ENCODE assay signal across 1 cellular context in genomic region chr17:78137392-78138203, GRCh38.
TF ChIP-seq lines count a peak whose summit lies in the region.

No MANE protein-coding gene starts in this region.

TF ChIP-seq in GM12878, 131 proteins besides CTCF, POLR2A, EP300 and RAD21 (continued from another document and continues in another):
- TF ChIP-seq MEF2B (IDR thresholded peaks at IDR 0.05; ENCODE audit: partially characterized antibody, poor library complexity, severe bottlenecking): peak; percentile 10
- TF ChIP-seq SPI1 (IDR thresholded peaks at IDR 0.05; ENCODE audit: borderline replicate concordance, insufficient read depth, low read depth, low read length): no peak
- no peak for TF ChIP-seq ZNF622 (IDR thresholded peaks at IDR 0.05)
- no peak for TF ChIP-seq JUNB (IDR thresholded peaks at IDR 0.05)
- no peak for TF ChIP-seq MTA3 (IDR thresholded peaks at IDR 0.05; ENCODE audit: borderline replicate concordance, low read length)
- TF ChIP-seq CEBPZ (IDR thresholded peaks at IDR 0.05; ENCODE audit: low read depth, low read length): no peak
- TF ChIP-seq, protein P1, sequence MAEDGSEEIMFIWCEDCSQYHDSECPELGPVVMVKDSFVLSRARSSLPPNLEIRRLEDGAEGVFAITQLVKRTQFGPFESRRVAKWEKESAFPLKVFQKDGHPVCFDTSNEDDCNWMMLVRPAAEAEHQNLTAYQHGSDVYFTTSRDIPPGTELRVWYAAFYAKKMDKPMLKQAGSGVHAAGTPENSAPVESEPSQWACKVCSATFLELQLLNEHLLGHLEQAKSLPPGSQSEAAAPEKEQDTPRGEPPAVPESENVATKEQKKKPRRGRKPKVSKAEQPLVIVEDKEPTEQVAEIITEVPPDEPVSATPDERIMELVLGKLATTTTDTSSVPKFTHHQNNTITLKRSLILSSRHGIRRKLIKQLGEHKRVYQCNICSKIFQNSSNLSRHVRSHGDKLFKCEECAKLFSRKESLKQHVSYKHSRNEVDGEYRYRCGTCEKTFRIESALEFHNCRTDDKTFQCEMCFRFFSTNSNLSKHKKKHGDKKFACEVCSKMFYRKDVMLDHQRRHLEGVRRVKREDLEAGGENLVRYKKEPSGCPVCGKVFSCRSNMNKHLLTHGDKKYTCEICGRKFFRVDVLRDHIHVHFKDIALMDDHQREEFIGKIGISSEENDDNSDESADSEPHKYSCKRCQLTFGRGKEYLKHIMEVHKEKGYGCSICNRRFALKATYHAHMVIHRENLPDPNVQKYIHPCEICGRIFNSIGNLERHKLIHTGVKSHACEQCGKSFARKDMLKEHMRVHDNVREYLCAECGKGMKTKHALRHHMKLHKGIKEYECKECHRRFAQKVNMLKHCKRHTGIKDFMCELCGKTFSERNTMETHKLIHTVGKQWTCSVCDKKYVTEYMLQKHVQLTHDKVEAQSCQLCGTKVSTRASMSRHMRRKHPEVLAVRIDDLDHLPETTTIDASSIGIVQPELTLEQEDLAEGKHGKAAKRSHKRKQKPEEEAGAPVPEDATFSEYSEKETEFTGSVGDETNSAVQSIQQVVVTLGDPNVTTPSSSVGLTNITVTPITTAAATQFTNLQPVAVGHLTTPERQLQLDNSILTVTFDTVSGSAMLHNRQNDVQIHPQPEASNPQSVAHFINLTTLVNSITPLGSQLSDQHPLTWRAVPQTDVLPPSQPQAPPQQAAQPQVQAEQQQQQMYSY (CRISPR knock-in tag; IDR thresholded peaks at IDR 0.05): no peak
- no peak for TF ChIP-seq SUZ12 (IDR thresholded peaks at IDR 0.05; ENCODE audit: unreplicated experiment)
- TF ChIP-seq, protein P2, sequence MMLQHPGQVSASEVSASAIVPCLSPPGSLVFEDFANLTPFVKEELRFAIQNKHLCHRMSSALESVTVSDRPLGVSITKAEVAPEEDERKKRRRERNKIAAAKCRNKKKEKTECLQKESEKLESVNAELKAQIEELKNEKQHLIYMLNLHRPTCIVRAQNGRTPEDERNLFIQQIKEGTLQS (IDR thresholded peaks at IDR 0.05; ENCODE audit: borderline replicate concordance, extremely low read depth, low read depth, low read length): no peak
- TF ChIP-seq PAX8 (IDR thresholded peaks at IDR 0.05): no peak
- TF ChIP-seq RELB (IDR thresholded peaks at IDR 0.05; ENCODE audit: low read depth): no peak
- TF ChIP-seq SRF (IDR thresholded peaks at IDR 0.05; ENCODE audit: low read depth in 2 of 2, low read length in 2 of 2): no peak
- TF ChIP-seq KAT2A (conservative IDR thresholded peaks at IDR 0.05; ENCODE audit: control insufficient read depth, low read depth, low read length): no peak
- TF ChIP-seq, protein P3, sequence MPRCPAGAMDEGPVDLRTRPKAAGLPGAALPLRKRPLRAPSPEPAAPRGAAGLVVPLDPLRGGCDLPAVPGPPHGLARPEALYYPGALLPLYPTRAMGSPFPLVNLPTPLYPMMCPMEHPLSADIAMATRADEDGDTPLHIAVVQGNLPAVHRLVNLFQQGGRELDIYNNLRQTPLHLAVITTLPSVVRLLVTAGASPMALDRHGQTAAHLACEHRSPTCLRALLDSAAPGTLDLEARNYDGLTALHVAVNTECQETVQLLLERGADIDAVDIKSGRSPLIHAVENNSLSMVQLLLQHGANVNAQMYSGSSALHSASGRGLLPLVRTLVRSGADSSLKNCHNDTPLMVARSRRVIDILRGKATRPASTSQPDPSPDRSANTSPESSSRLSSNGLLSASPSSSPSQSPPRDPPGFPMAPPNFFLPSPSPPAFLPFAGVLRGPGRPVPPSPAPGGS (IDR thresholded peaks at IDR 0.05; ENCODE audit: borderline replicate concordance, insufficient read depth, low read depth, low read length, poor library complexity, severe bottlenecking): peak; percentile 27
- no peak for TF ChIP-seq BRCA1 (IDR thresholded peaks at IDR 0.05; ENCODE audit: low read depth, low read length)
- TF ChIP-seq ZNF592 (IDR thresholded peaks at IDR 0.05): no peak
- TF ChIP-seq ZNF207 (IDR thresholded peaks at IDR 0.05; ENCODE audit: borderline replicate concordance): no peak
- no peak for TF ChIP-seq ETV6 (conservative IDR thresholded peaks at IDR 0.05 in 1 of 2, IDR thresholded peaks at IDR 0.05 in 1 of 2; ENCODE audit: borderline replicate concordance in 1 of 2, low read depth in 1 of 2)
- TF ChIP-seq FOXK2 (IDR thresholded peaks at IDR 0.05): no peak
- TF ChIP-seq ZNF384 (IDR thresholded peaks at IDR 0.05; ENCODE audit: borderline replicate concordance, low read depth, low read length): no peak
- no peak for TF ChIP-seq PAX5 (IDR thresholded peaks at IDR 0.05; ENCODE audit: borderline replicate concordance, low read depth, low read length)
- no peak for TF ChIP-seq SMC3 (IDR thresholded peaks at IDR 0.05; ENCODE audit: borderline replicate concordance, low read length)
- TF ChIP-seq SMARCA5 (IDR thresholded peaks at IDR 0.05): peak; percentile 84
- TF ChIP-seq RFX5 (IDR thresholded peaks at IDR 0.05; ENCODE audit: low read depth, low read length): no peak
- no peak for TF ChIP-seq E2F4 (IDR thresholded peaks at IDR 0.05; ENCODE audit: low read depth, low read length)
- TF ChIP-seq ZBED1 (IDR thresholded peaks at IDR 0.05; ENCODE audit: borderline replicate concordance): no peak
- no peak; the same call in 2 of the 3 replicates for TF ChIP-seq POU2F2 (IDR thresholded peaks at IDR 0.05; ENCODE audit: borderline replicate concordance, low read depth, low read length)
- TF ChIP-seq SIX5 (IDR thresholded peaks at IDR 0.05; ENCODE audit: low read depth, low read length, severe bottlenecking): no peak
- no peak for TF ChIP-seq CUX1 (IDR thresholded peaks at IDR 0.05; ENCODE audit: insufficient replicate concordance, low read depth, low read length)
- no peak for TF ChIP-seq STAT3 (IDR thresholded peaks at IDR 0.05; ENCODE audit: low read depth, low read length)
- no peak for TF ChIP-seq CEBPB (IDR thresholded peaks at IDR 0.05; ENCODE audit: borderline replicate concordance in 1 of 2, low read depth in 2 of 2, low read length in 2 of 2)
- no peak for TF ChIP-seq JUND (IDR thresholded peaks at IDR 0.05; ENCODE audit: low read depth, low read length)
- TF ChIP-seq PKNOX1 (IDR thresholded peaks at IDR 0.05): no peak
